ENCODE assay signal across 15 cellular contexts in the genomic region with DNA sequence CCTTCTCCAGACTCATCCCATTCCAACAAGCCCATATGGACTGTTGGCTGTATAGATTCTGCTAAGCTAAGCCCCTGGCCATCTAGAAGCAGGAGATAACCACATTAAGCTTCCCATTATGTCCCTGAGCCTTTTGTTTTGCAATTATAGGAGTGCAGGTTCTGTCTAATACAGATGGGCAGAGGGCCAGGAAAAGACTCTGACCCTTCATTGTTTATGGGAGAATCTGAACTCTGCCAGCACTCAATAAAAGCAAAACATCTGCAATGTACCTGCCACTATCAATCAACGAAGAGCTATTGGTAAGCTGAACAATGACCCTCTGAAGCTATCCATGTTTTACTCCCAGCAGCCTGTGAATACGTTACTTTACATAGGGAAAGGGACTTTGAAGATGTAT.
DNase-seq lines count a peak whose midpoint lies in the region; ATAC-seq, FAIRE-seq and TF ChIP-seq lines count a peak whose summit lies in the region.
"Had no signal": no experiment of that assay in that cellular context is flagged by ENCODE, and none has a peak within 500 bp of the region (broad histone marks: within the 10 kb centered on the region; RNA-seq: fewer than 3 reads in every experiment).

No MANE protein-coding gene starts in this region.

- peak; percentile 2 for DNase-seq in LNCaP clone FGC (ENCODE audit: low read depth)
- DNase-seq in NCI-H1105 (lab: John Stamatoyannopoulos, UW) = peak; percentile 1
- peak; percentile 85 for DNase-seq in NCI-H69 (lab: John Stamatoyannopoulos, UW)
- peak; percentile 14 to 50 for DNase-seq in lung microvascular endothelial cell (ENCODE audit: low read depth in 2 of 2)
- DNase-seq in HepG2 (ENCODE audit: low spot score) = no peak
- no peak for DNase-seq in upper lobe of right lung
- DNase-seq: CD4-positive, CD25-positive, alpha-beta regulatory T cell; EL; NCI-H1436; NCI-H2107; NCI-H510A; PC-9 had no signal

- no peak overlapping the region for H3K9ac ChIP-seq in HepG2 (ENCODE audit: insufficient read depth, low read depth, low read length)
- H3K9ac ChIP-seq: KMS-11 had no signal

- TF ChIP-seq POLR2A in HepG2 (IDR thresholded peaks at IDR 0.05; ENCODE audit: insufficient read depth in 1 of 2, low read depth in 2 of 2, low read length in 2 of 2) = no peak

- no peak overlapping the region for H2AFZ ChIP-seq in HepG2 (ENCODE audit: low read length)
- H2AFZ ChIP-seq: PC-9 had no signal

- POLR2A ChIA-PET in HepG2 (lab: Yijun Ruan, JAX) = no interaction called here

- H3K4me3 ChIP-seq in LNCaP clone FGC (ENCODE audit: low read depth, low read length) = no peak overlapping the region
- no peak overlapping the region for H3K4me3 ChIP-seq in HepG2 (replicated peaks in 1 of 3; ENCODE audit: insufficient read depth in 1 of 3, low read depth in 2 of 3, low read length in 3 of 3)
- H3K4me3 ChIP-seq in upper lobe of right lung = no peak overlapping the region
- H3K4me3 ChIP-seq: PC-9 had no signal

- BruUV-seq in HepG2 (replicated peaks; lab: Mats Ljungman, UMichigan) = no TSS peak

- H3K79me2 ChIP-seq in HepG2 (ENCODE audit: insufficient read depth, low read length) = no peaks in the 10 kb centered on the region

- ATAC-seq in HepG2 = no peak
- ATAC-seq in upper lobe of right lung = no peak
- ATAC-seq in GM21390 (IDR thresholded peaks at IDR 0.05; ENCODE audit: unreplicated experiment) = no peak

- H3K27me3 ChIP-seq in HepG2 (ENCODE audit: control insufficient read depth in 1 of 2, insufficient read depth in 2 of 2, low read length in 2 of 2) (no peaks in the 10 kb centered on the region), upper lobe of right lung (no peaks in the 10 kb centered on the region)

- in situ Hi-C loops in HepG2 (cut with HindIII; ENCODE audit: extremely low pct_ligation_motif_present, low pct_unique_long_range_greater_than_20kb) = no loop called here

- TF ChIP-seq CTCF in LNCaP clone FGC (IDR thresholded peaks at IDR 0.05; ENCODE audit: control insufficient read depth, extremely low read depth, insufficient read depth) (no peak), HepG2 (CRISPR knock-in tag; IDR thresholded peaks at IDR 0.05) (no peak), upper lobe of right lung (IDR thresholded peaks at IDR 0.05) (no peak)

- intact Hi-C loops in HepG2 (cut with micrococcal nuclease; ENCODE audit: unreplicated experiment) (no loop called here), upper lobe of right lung (cut with DNase I) (no loop called here)

- TF ChIP-seq RAD21 in HepG2 (CRISPR knock-in tag; IDR thresholded peaks at IDR 0.05) = no peak

- H3K4me1 ChIP-seq in HepG2 (ENCODE audit: insufficient read depth, low read length) (no peaks in the 10 kb centered on the region), upper lobe of right lung (no peaks in the 10 kb centered on the region)

- H3K4me2 ChIP-seq in HepG2 (ENCODE audit: low read depth, low read length) = no peak overlapping the region
- H3K4me2 ChIP-seq: KMS-11, PC-9 had no signal

- H3K9me3 ChIP-seq in HepG2 (ENCODE audit: low read length) (no peaks in the 10 kb centered on the region), upper lobe of right lung (no peaks in the 10 kb centered on the region)

- no peaks in the 10 kb centered on the region for H3K36me3 ChIP-seq in HepG2 (replicated peaks in 1 of 2; ENCODE audit: control insufficient read depth in 1 of 2, insufficient read depth in 2 of 2, low read length in 2 of 2)
- no peaks in the 10 kb centered on the region for H3K36me3 ChIP-seq in upper lobe of right lung

- H4K20me1 ChIP-seq in HepG2 (ENCODE audit: insufficient read depth, low read length) = no peaks in the 10 kb centered on the region

- WGBS in HepG2 (ENCODE audit: low lambda C conversion rate) = 2% methylated on average over 2 of the region's 2 CpGs

- no peak for FAIRE-seq in HepG2 (lab: Jason Lieb, UNC)
- FAIRE-seq: H1 had no signal

- TF ChIP-seq EP300 in HepG2 (IDR thresholded peaks at IDR 0.05; ENCODE audit: low read depth in 2 of 2, low read length in 2 of 2) (no peak), HepG2 (CRISPR knock-in tag; IDR thresholded peaks at IDR 0.05; ENCODE audit: borderline replicate concordance) (no peak)

- CTCF ChIA-PET in HepG2 (lab: Yijun Ruan, JAX; ENCODE audit: low intra/inter-chr PET ratio, low total read pairs) = no interaction called here

- no peak overlapping the region for H3K27ac ChIP-seq in HepG2 (ENCODE audit: extremely low read length, insufficient read depth, low read length)
- H3K27ac ChIP-seq in upper lobe of right lung = no peak overlapping the region
- H3K27ac ChIP-seq: KMS-11, PC-9 had no signal

TF ChIP-seq in HepG2, 621 proteins besides CTCF, POLR2A, EP300 and RAD21:
- no peak for TF ChIP-seq ZNF589 (CRISPR knock-in tag; conservative IDR thresholded peaks at IDR 0.05)
- TF ChIP-seq JDP2 (CRISPR knock-in tag; IDR thresholded peaks at IDR 0.05; ENCODE audit: borderline replicate concordance) = no peak
- no peak for TF ChIP-seq IRF2 (CRISPR knock-in tag; IDR thresholded peaks at IDR 0.05)
- TF ChIP-seq SNAI1 (CRISPR knock-in tag; IDR thresholded peaks at IDR 0.05; ENCODE audit: borderline replicate concordance) = no peak
- TF ChIP-seq, protein P1, sequence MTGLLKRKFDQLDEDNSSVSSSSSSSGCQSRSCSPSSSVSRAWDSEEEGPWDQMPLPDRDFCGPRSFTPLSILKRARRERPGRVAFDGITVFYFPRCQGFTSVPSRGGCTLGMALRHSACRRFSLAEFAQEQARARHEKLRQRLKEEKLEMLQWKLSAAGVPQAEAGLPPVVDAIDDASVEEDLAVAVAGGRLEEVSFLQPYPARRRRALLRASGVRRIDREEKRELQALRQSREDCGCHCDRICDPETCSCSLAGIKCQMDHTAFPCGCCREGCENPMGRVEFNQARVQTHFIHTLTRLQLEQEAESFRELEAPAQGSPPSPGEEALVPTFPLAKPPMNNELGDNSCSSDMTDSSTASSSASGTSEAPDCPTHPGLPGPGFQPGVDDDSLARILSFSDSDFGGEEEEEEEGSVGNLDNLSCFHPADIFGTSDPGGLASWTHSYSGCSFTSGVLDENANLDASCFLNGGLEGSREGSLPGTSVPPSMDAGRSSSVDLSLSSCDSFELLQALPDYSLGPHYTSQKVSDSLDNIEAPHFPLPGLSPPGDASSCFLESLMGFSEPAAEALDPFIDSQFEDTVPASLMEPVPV (CRISPR knock-in tag; IDR thresholded peaks at IDR 0.05) = no peak
- TF ChIP-seq MAF1 (CRISPR knock-in tag; IDR thresholded peaks at IDR 0.05; ENCODE audit: borderline replicate concordance) = no peak
- no peak for TF ChIP-seq ZNF180 (CRISPR knock-in tag; IDR thresholded peaks at IDR 0.05; ENCODE audit: borderline replicate concordance, low read depth)
- TF ChIP-seq ZSCAN9 (CRISPR knock-in tag; IDR thresholded peaks at IDR 0.05; ENCODE audit: borderline replicate concordance) = no peak

Comparison
In these comparisons a context has a peak if more than half of its experiments do, and no peak if none do; other contexts are left out.
1. DNase-seq: peak in LNCaP clone FGC (single experiment), NCI-H1105 (single experiment), NCI-H69 (single experiment) and lung microvascular endothelial cell (2 of 2); none in HepG2 (single experiment) and upper lobe of right lung (single experiment).